12 cellular contexts compared by ENCODE assay signal in genomic region chr12:93892431-93893210, GRCh38.
A peak's percentile ranks its signal among the peaks of the same experiment; 100 is the strongest.
DNase-seq lines count a peak whose midpoint lies in the region; ATAC-seq and TF ChIP-seq lines count a peak whose summit lies in the region.
"Had no signal": no experiment of that assay in that cellular context is flagged by ENCODE, and none has a peak within 500 bp of the region (broad histone marks: within the 10 kb centered on the region; RNA-seq: fewer than 3 reads in every experiment).

No MANE protein-coding gene starts in this region.

- no peaks in the 10 kb centered on the region; the same call in none of the 2 replicates for H3K27me3 Mint-ChIP-seq in HFFc6 (ENCODE audit: insufficient read depth)
- no peaks in the 10 kb centered on the region for H3K27me3 Mint-ChIP-seq in activated T-helper 1 cell treated with anti-CD3 and anti-CD28 coated beads, Interleukin-12 subunit alpha, Interleukin-12 subunit beta, Interleukin-2, Interleukin-4 antibody, amounts not matched to agents 30 ng/mL and 10 ng/mL and 1 ng/mL, durations not matched to agents 14 hours and 24 hours and 36 hours (ENCODE audit: insufficient read depth)
- H3K27me3 Mint-ChIP-seq: central memory CD8-positive, alpha-beta T cell had no signal

- peaks cover 47% of the 10 kb centered on the region for H3K4me1 Mint-ChIP-seq in HFFc6 (ENCODE audit: low read depth)
- H3K4me1 Mint-ChIP-seq in activated T-helper 1 cell treated with anti-CD3 and anti-CD28 coated beads, Interleukin-12 subunit alpha, Interleukin-12 subunit beta, Interleukin-2, Interleukin-4 antibody, amounts not matched to agents 30 ng/mL and 10 ng/mL and 1 ng/mL, durations not matched to agents 14 hours and 24 hours and 36 hours (ENCODE audit: low read depth) = peaks cover 46% of the 10 kb centered on the region
- H3K4me1 Mint-ChIP-seq: central memory CD8-positive, alpha-beta T cell had no signal

- 0 out of 2 replicates have a peak, but pooled peaks have one; percentile 12 for TF ChIP-seq CTCF in HFFc6 (IDR thresholded peaks at IDR 0.05)
- no peak for TF ChIP-seq CTCF in retinal pigment epithelial cell (conservative IDR thresholded peaks at IDR 0.05; ENCODE audit: low read depth, low read length)

- H3K9me3 Mint-ChIP-seq in HFFc6 = peaks cover 3% of the 10 kb centered on the region; the same call in 1 of the 2 replicates
- H3K9me3 Mint-ChIP-seq in activated T-helper 1 cell treated with anti-CD3 and anti-CD28 coated beads, Interleukin-12 subunit alpha, Interleukin-12 subunit beta, Interleukin-2, Interleukin-4 antibody, amounts not matched to agents 30 ng/mL and 10 ng/mL and 1 ng/mL, durations not matched to agents 14 hours and 24 hours and 36 hours = peaks cover 4% of the 10 kb centered on the region
- H3K9me3 Mint-ChIP-seq: central memory CD8-positive, alpha-beta T cell had no signal

- H3K4me3 ChIP-seq in retinal pigment epithelial cell (ENCODE audit: low read length) = no peak overlapping the region
- H3K4me3 ChIP-seq: SK-N-MC, smooth muscle cell had no signal

- H3K36me3 Mint-ChIP-seq in HFFc6 (ENCODE audit: low read depth) = peaks cover 5% of the 10 kb centered on the region
- peaks cover 6% of the 10 kb centered on the region for H3K36me3 Mint-ChIP-seq in activated T-helper 1 cell treated with anti-CD3 and anti-CD28 coated beads, Interleukin-12 subunit alpha, Interleukin-12 subunit beta, Interleukin-2, Interleukin-4 antibody, amounts not matched to agents 30 ng/mL and 10 ng/mL and 1 ng/mL, durations not matched to agents 14 hours and 24 hours and 36 hours (ENCODE audit: low read depth)

- in situ Hi-C loops in SK-MEL-5 (cut with HindIII; ENCODE audit: low pct_unique_long_range_greater_than_20kb, low sequenced_read_pairs) = no loop called here

- ATAC-seq in GM18867 (IDR thresholded peaks at IDR 0.05; ENCODE audit: unreplicated experiment) = no peak

- DNase-seq in HFFc6 = no peak
- DNase-seq in SK-MEL-5 (ENCODE audit: low read depth, low spot score) = peak; percentile 27
- peak; percentile 41 for DNase-seq in inferior parietal cortex (ENCODE audit: extremely low spot score)
- peak; percentile 81 for DNase-seq in retinal pigment epithelial cell (ENCODE audit: low read depth)
- DNase-seq in occipital lobe (lab: John Stamatoyannopoulos, UW) = no peak
- DNase-seq in RKO (ENCODE audit: low spot score) = no peak
- no peak for DNase-seq in activated T-helper 1 cell treated with anti-CD3 and anti-CD28 coated beads, Interleukin-12 subunit alpha, Interleukin-12 subunit beta, Interleukin-2, Interleukin-4 antibody, amounts not matched to agents 30 ng/mL and 10 ng/mL and 1 ng/mL, durations not matched to agents 14 hours and 24 hours and 36 hours (ENCODE audit: low spot score)
- DNase-seq: activated naive CD4-positive, alpha-beta T cell treated with anti-CD3 and anti-CD28 coated beads, Interleukin-2, amount 10 ng/mL, durations not matched to agents 7 days and 5 days had no signal

- intact Hi-C loops in activated T-helper 1 cell treated with anti-CD3 and anti-CD28 coated beads, Interleukin-12 subunit alpha, Interleukin-12 subunit beta, Interleukin-2, Interleukin-4 antibody, amounts not matched to agents 30 ng/mL and 10 ng/mL and 1 ng/mL, durations not matched to agents 14 hours and 24 hours and 36 hours (cut with micrococcal nuclease) = no loop called here

- H3K4me3 Mint-ChIP-seq in HFFc6 = no peak overlapping the region
- H3K4me3 Mint-ChIP-seq in activated T-helper 1 cell treated with anti-CD3 and anti-CD28 coated beads, Interleukin-12 subunit alpha, Interleukin-12 subunit beta, Interleukin-2, Interleukin-4 antibody, amounts not matched to agents 30 ng/mL and 10 ng/mL and 1 ng/mL, durations not matched to agents 14 hours and 24 hours and 36 hours = no peak overlapping the region
- H3K4me3 Mint-ChIP-seq: activated naive CD4-positive, alpha-beta T cell treated with anti-CD3 and anti-CD28 coated beads, Interleukin-2, amount 10 ng/mL, durations not matched to agents 7 days and 5 days; central memory CD8-positive, alpha-beta T cell had no signal

- H3K27ac Mint-ChIP-seq in HFFc6 = no peak overlapping the region
- H3K27ac Mint-ChIP-seq in activated T-helper 1 cell treated with anti-CD3 and anti-CD28 coated beads, Interleukin-12 subunit alpha, Interleukin-12 subunit beta, Interleukin-2, Interleukin-4 antibody, amounts not matched to agents 30 ng/mL and 10 ng/mL and 1 ng/mL, durations not matched to agents 14 hours and 24 hours and 36 hours = no peak overlapping the region
- H3K27ac Mint-ChIP-seq: activated naive CD4-positive, alpha-beta T cell treated with anti-CD3 and anti-CD28 coated beads, Interleukin-2, amount 10 ng/mL, durations not matched to agents 7 days and 5 days had no signal

Comparison
In these comparisons a context has a peak if more than half of its experiments do, and no peak if none do; other contexts are left out.
1. DNase-seq: peak in SK-MEL-5 (single experiment), inferior parietal cortex (single experiment) and retinal pigment epithelial cell (single experiment); none in HFFc6 (single experiment), occipital lobe (single experiment), RKO (single experiment) and activated T-helper 1 cell treated with anti-CD3 and anti-CD28 coated beads, Interleukin-12 subunit alpha, Interleukin-12 subunit beta, Interleukin-2, Interleukin-4 antibody, amounts not matched to agents 30 ng/mL and 10 ng/mL and 1 ng/mL, durations not matched to agents 14 hours and 24 hours and 36 hours (single experiment).